Comparison of ENCODE assay signal across 25 cellular contexts in genomic region chr20:24996449-24997195, GRCh38. TPM values are rescaled to one million over a fixed set of nuclear protein-coding genes. Genes with fewer than 3 reads are reported as not detected.
DNase-seq lines count a peak whose midpoint lies in the region; ATAC-seq and TF ChIP-seq lines count a peak whose summit lies in the region.
"Had no signal": no experiment of that assay in that cellular context is flagged by ENCODE, and none has a peak within 500 bp of the region (broad histone marks: within the 10 kb centered on the region; RNA-seq: fewer than 3 reads in every experiment).

No MANE protein-coding gene starts in this region.

- H3K27me3 Mint-ChIP-seq in activated T-cell treated with anti-CD3 and anti-CD28 coated beads, Interleukin-2, amount 50 U/mL, for 24 hours = no peaks in the 10 kb centered on the region
- no peaks in the 10 kb centered on the region for H3K27me3 Mint-ChIP-seq in activated T-cell treated with anti-CD3 and anti-CD28 coated beads, Interleukin-2, amount 50 U/mL, for 4 hours (ENCODE audit: low read depth)
- peaks cover 3% of the 10 kb centered on the region for H3K27me3 Mint-ChIP-seq in activated CD8-positive, alpha-beta memory T cell treated with anti-CD3 and anti-CD28 coated beads, Interleukin-2, amount 10 ng/mL, durations not matched to agents 7 days and 5 days
- H3K27me3 Mint-ChIP-seq in type B pancreatic cell = peaks cover 19% of the 10 kb centered on the region
- H3K27me3 Mint-ChIP-seq: activated CD4-positive, alpha-beta memory T cell treated with anti-CD3 and anti-CD28 coated beads for 36 hours; activated naive CD8-positive, alpha-beta T cell treated with anti-CD3 and anti-CD28 coated beads for 36 hours had no signal

- H3K4me3 Mint-ChIP-seq in activated T-cell treated with anti-CD3 and anti-CD28 coated beads, Interleukin-2, amount 50 U/mL, for 24 hours = no peak overlapping the region
- no peak overlapping the region for H3K4me3 Mint-ChIP-seq in activated T-cell treated with anti-CD3 and anti-CD28 coated beads, Interleukin-2, amount 50 U/mL, for 4 hours
- no peak overlapping the region for H3K4me3 Mint-ChIP-seq in activated CD8-positive, alpha-beta memory T cell treated with anti-CD3 and anti-CD28 coated beads, Interleukin-2, amount 10 ng/mL, durations not matched to agents 7 days and 5 days
- no peak overlapping the region for H3K4me3 Mint-ChIP-seq in type B pancreatic cell
- H3K4me3 Mint-ChIP-seq: activated CD4-positive, alpha-beta memory T cell treated with anti-CD3 and anti-CD28 coated beads for 36 hours; activated naive CD8-positive, alpha-beta T cell treated with anti-CD3 and anti-CD28 coated beads for 36 hours; CD8-positive, alpha-beta T cell had no signal

- peak; percentile 14 for DNase-seq in activated T-cell treated with anti-CD3 and anti-CD28 coated beads, Interleukin-2, amount 50 U/mL, for 24 hours
- DNase-seq in activated T-cell treated with anti-CD3 and anti-CD28 coated beads, Interleukin-2, amount 50 U/mL, for 4 hours = no peak
- DNase-seq in activated CD8-positive, alpha-beta memory T cell treated with anti-CD3 and anti-CD28 coated beads, Interleukin-2, amount 10 ng/mL, durations not matched to agents 7 days and 5 days = peak; percentile 31
- DNase-seq in type B pancreatic cell (ENCODE audit: extremely low spot score, unreplicated experiment) (peak; percentile 36), dermis blood vessel endothelial cell (no peak), NCI-H446 treated with DMSO at 0.1 percent for 48 hours (lab: John Stamatoyannopoulos, UW) (no peak), GM20000 (ENCODE audit: low spot score) (no peak)
- DNase-seq: activated CD4-positive, alpha-beta memory T cell treated with anti-CD3 and anti-CD28 coated beads for 36 hours; activated effector memory CD4-positive, alpha-beta T cell treated with anti-CD3 and anti-CD28 coated beads, Interleukin-2, amount 50 U/mL, for 16 hours; activated naive CD8-positive, alpha-beta T cell treated with anti-CD3 and anti-CD28 coated beads for 36 hours; activated T-cell treated with anti-CD3 and anti-CD28 coated beads for 4 hours; caudate nucleus; DMS153; glutamatergic neuron; GOT3; NCI-H187; NCI-H748 treated with DMSO at 0.1 percent for 48 hours; stimulated activated CD4-positive, alpha-beta T cell treated with anti-CD3 and anti-CD28 coated beads, Interleukin-15, amount 100 ng/mL, for 24 hours; stimulated activated naive CD4-positive, alpha-beta T cell treated with Interleukin-2 at 50 U/mL for 16 hours had no signal

- ATAC-seq in activated T-cell treated with anti-CD3 and anti-CD28 coated beads, Interleukin-2, amount 50 U/mL, for 4 hours = no peak
- no peak for ATAC-seq in activated CD8-positive, alpha-beta memory T cell treated with anti-CD3 and anti-CD28 coated beads, Interleukin-2, amount 10 ng/mL, durations not matched to agents 7 days and 5 days
- ATAC-seq: CD8-positive, alpha-beta T cell had no signal

- H3K27ac ChIP-seq in layer of hippocampus (ENCODE audit: low read depth, low read length) = peak overlapping the region; percentile 48
- H3K27ac ChIP-seq: epithelial cell of prostate, thoracic aorta had no signal

- peaks cover 13% of the 10 kb centered on the region for H3K36me3 Mint-ChIP-seq in activated T-cell treated with anti-CD3 and anti-CD28 coated beads, Interleukin-2, amount 50 U/mL, for 24 hours (ENCODE audit: low read depth)
- H3K36me3 Mint-ChIP-seq in activated T-cell treated with anti-CD3 and anti-CD28 coated beads, Interleukin-2, amount 50 U/mL, for 4 hours (ENCODE audit: insufficient read depth) = no peaks in the 10 kb centered on the region
- peaks cover 2% of the 10 kb centered on the region for H3K36me3 Mint-ChIP-seq in activated CD8-positive, alpha-beta memory T cell treated with anti-CD3 and anti-CD28 coated beads, Interleukin-2, amount 10 ng/mL, durations not matched to agents 7 days and 5 days
- H3K36me3 Mint-ChIP-seq in type B pancreatic cell = no peaks in the 10 kb centered on the region

- CTCF ChIA-PET in activated CD8-positive, alpha-beta memory T cell treated with anti-CD3 and anti-CD28 coated beads, Interleukin-2, amount 10 ng/mL, durations not matched to agents 7 days and 5 days (lab: Charles Lee) = interaction anchor here (1.9 to 5.5 kb wide), 3 partner anchors 37 to 403 kb away, joined by 7 to 128 read pairs (median 13); partner anchors contain the start of gene ACSS1

- TF ChIP-seq CTCF in type B pancreatic cell (conservative IDR thresholded peaks at IDR 0.05) = no peak
- TF ChIP-seq CTCF in GM20000 (IDR thresholded peaks at IDR 0.05; ENCODE audit: extremely low read depth, missing control alignments) = no peak

- no peaks in the 10 kb centered on the region for H3K27me3 ChIP-seq in layer of hippocampus (ENCODE audit: control insufficient read depth, insufficient read depth, low read length)

- no peaks in the 10 kb centered on the region for H3K9me3 Mint-ChIP-seq in activated T-cell treated with anti-CD3 and anti-CD28 coated beads, Interleukin-2, amount 50 U/mL, for 24 hours
- no peaks in the 10 kb centered on the region for H3K9me3 Mint-ChIP-seq in activated T-cell treated with anti-CD3 and anti-CD28 coated beads, Interleukin-2, amount 50 U/mL, for 4 hours
- no peaks in the 10 kb centered on the region for H3K9me3 Mint-ChIP-seq in activated CD8-positive, alpha-beta memory T cell treated with anti-CD3 and anti-CD28 coated beads, Interleukin-2, amount 10 ng/mL, durations not matched to agents 7 days and 5 days (ENCODE audit: low read depth)
- peaks cover 3% of the 10 kb centered on the region for H3K9me3 Mint-ChIP-seq in type B pancreatic cell
- H3K9me3 Mint-ChIP-seq: activated CD4-positive, alpha-beta memory T cell treated with anti-CD3 and anti-CD28 coated beads for 36 hours; activated naive CD8-positive, alpha-beta T cell treated with anti-CD3 and anti-CD28 coated beads for 36 hours; CD8-positive, alpha-beta T cell had no signal

- H3K4me1 Mint-ChIP-seq in activated T-cell treated with anti-CD3 and anti-CD28 coated beads, Interleukin-2, amount 50 U/mL, for 24 hours (ENCODE audit: low read depth) = peaks cover 34% of the 10 kb centered on the region
- H3K4me1 Mint-ChIP-seq in activated T-cell treated with anti-CD3 and anti-CD28 coated beads, Interleukin-2, amount 50 U/mL, for 4 hours (ENCODE audit: low read depth) = peaks cover 26% of the 10 kb centered on the region
- peaks cover 11% of the 10 kb centered on the region for H3K4me1 Mint-ChIP-seq in activated CD8-positive, alpha-beta memory T cell treated with anti-CD3 and anti-CD28 coated beads, Interleukin-2, amount 10 ng/mL, durations not matched to agents 7 days and 5 days
- peaks cover 29% of the 10 kb centered on the region for H3K4me1 Mint-ChIP-seq in type B pancreatic cell (ENCODE audit: unreplicated experiment)

- H3K27ac Mint-ChIP-seq in activated T-cell treated with anti-CD3 and anti-CD28 coated beads, Interleukin-2, amount 50 U/mL, for 24 hours = no peak overlapping the region
- no peak overlapping the region for H3K27ac Mint-ChIP-seq in activated CD8-positive, alpha-beta memory T cell treated with anti-CD3 and anti-CD28 coated beads, Interleukin-2, amount 10 ng/mL, durations not matched to agents 7 days and 5 days
- no peak overlapping the region for H3K27ac Mint-ChIP-seq in type B pancreatic cell
- H3K27ac Mint-ChIP-seq: activated CD4-positive, alpha-beta memory T cell treated with anti-CD3 and anti-CD28 coated beads for 36 hours; activated naive CD8-positive, alpha-beta T cell treated with anti-CD3 and anti-CD28 coated beads for 36 hours; CD8-positive, alpha-beta T cell had no signal

RNA-seq across cellular contexts. Expression of gene APMAP, which starts 4.1 kb away (rescaled TPM):
- total RNA-seq in activated T-cell treated with anti-CD3 and anti-CD28 coated beads, Interleukin-2, amount 50 U/mL, for 4 hours = 10 to 100 TPM; 58.8 to 61.9 (median 61.4) TPM
- 10 to 100 TPM; 47.5 to 56.0 TPM for total RNA-seq in activated CD8-positive, alpha-beta memory T cell treated with anti-CD3 and anti-CD28 coated beads, Interleukin-2, amount 10 ng/mL, durations not matched to agents 7 days and 5 days
- total RNA-seq in type B pancreatic cell (ENCODE audit: low replicate concordance) (71.6 and 72.8 TPM in 2 replicates), dermis blood vessel endothelial cell (90.7 and 94.6 TPM in 2 replicates)

RNA-seq across cellular contexts. Expression of gene CST7, which starts 47.6 kb away (rescaled TPM):
- total RNA-seq in activated T-cell treated with anti-CD3 and anti-CD28 coated beads, Interleukin-2, amount 50 U/mL, for 4 hours = 10 to 100 TPM; 21.3 to 49.7 (median 46.9) TPM
- 100 to 1,000 TPM; 177 to 202 TPM for total RNA-seq in activated CD8-positive, alpha-beta memory T cell treated with anti-CD3 and anti-CD28 coated beads, Interleukin-2, amount 10 ng/mL, durations not matched to agents 7 days and 5 days
- total RNA-seq in type B pancreatic cell (ENCODE audit: low replicate concordance) = not detected in 2 replicates
- total RNA-seq in dermis blood vessel endothelial cell = not detected in 2 replicates
- total RNA-seq: A673, lung microvascular endothelial cell had no signal

Comparison
In these comparisons a context has a peak if more than half of its experiments do, and no peak if none do; other contexts are left out.
1. DNase-seq: peak in activated T-cell treated with anti-CD3 and anti-CD28 coated beads, Interleukin-2, amount 50 U/mL, for 24 hours (single experiment), activated CD8-positive, alpha-beta memory T cell treated with anti-CD3 and anti-CD28 coated beads, Interleukin-2, amount 10 ng/mL, durations not matched to agents 7 days and 5 days (single experiment) and type B pancreatic cell (single experiment); none in activated T-cell treated with anti-CD3 and anti-CD28 coated beads, Interleukin-2, amount 50 U/mL, for 4 hours (single experiment), dermis blood vessel endothelial cell (single experiment), NCI-H446 treated with DMSO at 0.1 percent for 48 hours (single experiment) and GM20000 (single experiment).
2. RNA of gene CST7, which starts 47.6 kb away (total RNA-seq): 177 to 202 TPM in activated CD8-positive, alpha-beta memory T cell treated with anti-CD3 and anti-CD28 coated beads, Interleukin-2, amount 10 ng/mL, durations not matched to agents 7 days and 5 days and 21.3 to 49.7 TPM in activated T-cell treated with anti-CD3 and anti-CD28 coated beads, Interleukin-2, amount 50 U/mL, for 4 hours; not detected in type B pancreatic cell and not detected in dermis blood vessel endothelial cell; every median in the first group is over 10 times any median in the second.